Comparison of ENCODE assay signal across 8 cellular contexts in the genomic region with DNA sequence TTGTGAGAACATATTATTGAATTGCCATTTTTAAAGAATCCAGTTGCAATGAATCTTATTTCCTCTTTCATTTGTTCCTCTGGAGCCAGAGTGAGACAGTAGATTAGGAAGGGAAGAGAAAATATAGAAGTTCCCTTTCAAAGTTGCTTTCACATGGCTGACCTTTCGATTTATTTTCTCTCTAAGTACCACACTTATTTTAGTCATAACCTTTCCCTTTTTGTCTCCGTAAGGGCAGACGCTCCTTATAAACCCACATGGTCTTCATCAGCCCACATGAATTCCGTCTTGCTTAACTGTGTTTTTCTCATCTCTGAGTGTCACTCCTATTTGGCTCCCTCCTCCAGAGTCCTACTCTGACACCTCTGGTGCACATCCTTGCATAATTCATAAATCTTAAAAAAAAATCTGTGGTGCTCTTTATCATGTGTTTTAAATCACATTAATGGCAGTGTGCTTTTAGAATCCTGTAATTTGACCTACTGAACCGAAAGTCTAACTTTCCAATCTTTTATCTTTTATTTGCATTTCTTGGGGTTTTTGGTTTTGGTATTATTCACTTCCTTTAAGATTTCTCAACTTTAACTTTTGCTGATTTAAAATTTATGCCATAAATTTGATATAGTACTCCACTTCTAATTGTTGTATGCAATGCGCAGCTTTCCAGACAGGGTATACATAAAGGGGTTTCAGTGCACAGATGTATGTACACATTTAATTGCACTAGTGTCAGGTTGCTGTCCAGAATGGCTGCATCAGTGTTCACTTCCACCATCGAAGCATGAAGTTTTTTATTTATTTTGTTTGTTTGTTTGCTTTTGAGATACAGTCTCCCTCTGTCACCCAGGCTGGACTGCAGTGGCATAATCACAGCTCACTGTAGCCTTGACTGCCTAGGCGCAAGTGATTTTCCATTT.
DNase-seq lines count a peak whose midpoint lies in the region; ATAC-seq lines count a peak whose summit lies in the region.

No MANE protein-coding gene starts in this region.

- H3K27ac Mint-ChIP-seq in dendritic cell treated with granulocyte-macrophage colony-stimulating factor and Interleukin-4, amounts not matched to agents 40 ng/mL and 50 ng/mL, for 4 days = peak overlapping the region; percentile 84

- H3K9me3 Mint-ChIP-seq in dendritic cell treated with granulocyte-macrophage colony-stimulating factor and Interleukin-4, amounts not matched to agents 40 ng/mL and 50 ng/mL, for 4 days = peaks cover 18% of the 10 kb centered on the region

- intact Hi-C loops in dendritic cell treated with granulocyte-macrophage colony-stimulating factor and Interleukin-4, amounts not matched to agents 40 ng/mL and 50 ng/mL, for 4 days (cut with micrococcal nuclease) = loop anchor here (5.0 kb wide), 1 partner anchor 42 kb away; no protein-coding TSS in a partner anchor

- no peaks in the 10 kb centered on the region for H3K36me3 Mint-ChIP-seq in dendritic cell treated with granulocyte-macrophage colony-stimulating factor and Interleukin-4, amounts not matched to agents 40 ng/mL and 50 ng/mL, for 4 days (ENCODE audit: low read depth)

- peaks cover 43% of the 10 kb centered on the region for H3K4me1 Mint-ChIP-seq in dendritic cell treated with granulocyte-macrophage colony-stimulating factor and Interleukin-4, amounts not matched to agents 40 ng/mL and 50 ng/mL, for 4 days (ENCODE audit: low read depth)

- H3K4me3 Mint-ChIP-seq in dendritic cell treated with granulocyte-macrophage colony-stimulating factor and Interleukin-4, amounts not matched to agents 40 ng/mL and 50 ng/mL, for 4 days = peak overlapping the region; percentile 69

- DNase-seq in AG20443 (ENCODE audit: low spot score) (peak; percentile 47), NAMALWA (ENCODE audit: low spot score) (peak; percentile 32), GOT3 (lab: John Stamatoyannopoulos, UW) (no peak), DMS79 treated with DMSO at 0.1 percent for 48 hours (lab: John Stamatoyannopoulos, UW) (no peak)
- no peak for DNase-seq in effector CD4-positive, alpha-beta T cell

- H3K27me3 Mint-ChIP-seq in dendritic cell treated with granulocyte-macrophage colony-stimulating factor and Interleukin-4, amounts not matched to agents 40 ng/mL and 50 ng/mL, for 4 days = peaks cover 3% of the 10 kb centered on the region

- peak; percentile 56 for ATAC-seq in GM18868 (IDR thresholded peaks at IDR 0.05; ENCODE audit: unreplicated experiment)
- ATAC-seq in GM19035 (IDR thresholded peaks at IDR 0.05; ENCODE audit: unreplicated experiment) = no peak

Comparison
In these comparisons a context has a peak if more than half of its experiments do, and no peak if none do; other contexts are left out.
1. DNase-seq: peak in AG20443 (single experiment) and NAMALWA (single experiment); none in GOT3 (single experiment), DMS79 treated with DMSO at 0.1 percent for 48 hours (single experiment) and effector CD4-positive, alpha-beta T cell (single experiment).